In the genomic region with DNA sequence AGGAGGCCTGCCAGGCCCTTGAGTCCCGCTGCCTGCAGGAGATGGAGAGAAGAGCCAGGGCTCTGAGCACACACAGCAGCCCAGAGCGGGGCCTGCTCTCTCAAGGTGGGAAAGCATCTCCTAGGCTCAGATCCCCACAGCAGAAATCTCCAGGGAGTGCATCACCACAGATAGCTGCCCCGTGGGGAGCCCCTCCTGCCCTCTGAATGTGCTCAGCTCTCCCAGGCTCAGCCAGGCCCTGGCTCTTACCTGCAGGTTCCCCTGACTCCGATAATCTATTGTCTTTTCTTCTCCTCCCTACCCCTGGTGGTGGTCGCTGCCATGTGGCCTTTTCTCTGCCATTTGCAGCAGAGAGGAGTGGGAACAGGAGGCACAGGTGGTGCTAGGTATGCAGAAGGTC, we compare ENCODE assay signal across 2 cellular contexts.
TF ChIP-seq lines count a peak whose summit lies in the region.

No MANE protein-coding gene starts in this region.

TF ChIP-seq in SK-N-SH, 30 proteins besides CTCF, POLR2A, EP300 and RAD21 (continued from another document):
- TF ChIP-seq, protein P1, sequence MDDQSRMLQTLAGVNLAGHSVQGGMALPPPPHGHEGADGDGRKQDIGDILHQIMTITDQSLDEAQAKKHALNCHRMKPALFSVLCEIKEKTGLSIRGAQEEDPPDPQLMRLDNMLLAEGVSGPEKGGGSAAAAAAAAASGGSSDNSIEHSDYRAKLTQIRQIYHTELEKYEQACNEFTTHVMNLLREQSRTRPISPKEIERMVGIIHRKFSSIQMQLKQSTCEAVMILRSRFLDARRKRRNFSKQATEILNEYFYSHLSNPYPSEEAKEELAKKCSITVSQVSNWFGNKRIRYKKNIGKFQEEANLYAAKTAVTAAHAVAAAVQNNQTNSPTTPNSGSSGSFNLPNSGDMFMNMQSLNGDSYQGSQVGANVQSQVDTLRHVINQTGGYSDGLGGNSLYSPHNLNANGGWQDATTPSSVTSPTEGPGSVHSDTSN (IDR thresholded peaks at IDR 0.05): no peak
- TF ChIP-seq MEF2A (IDR thresholded peaks at IDR 0.05; ENCODE audit: borderline replicate concordance, low read depth): no peak
- TF ChIP-seq, protein P2, sequence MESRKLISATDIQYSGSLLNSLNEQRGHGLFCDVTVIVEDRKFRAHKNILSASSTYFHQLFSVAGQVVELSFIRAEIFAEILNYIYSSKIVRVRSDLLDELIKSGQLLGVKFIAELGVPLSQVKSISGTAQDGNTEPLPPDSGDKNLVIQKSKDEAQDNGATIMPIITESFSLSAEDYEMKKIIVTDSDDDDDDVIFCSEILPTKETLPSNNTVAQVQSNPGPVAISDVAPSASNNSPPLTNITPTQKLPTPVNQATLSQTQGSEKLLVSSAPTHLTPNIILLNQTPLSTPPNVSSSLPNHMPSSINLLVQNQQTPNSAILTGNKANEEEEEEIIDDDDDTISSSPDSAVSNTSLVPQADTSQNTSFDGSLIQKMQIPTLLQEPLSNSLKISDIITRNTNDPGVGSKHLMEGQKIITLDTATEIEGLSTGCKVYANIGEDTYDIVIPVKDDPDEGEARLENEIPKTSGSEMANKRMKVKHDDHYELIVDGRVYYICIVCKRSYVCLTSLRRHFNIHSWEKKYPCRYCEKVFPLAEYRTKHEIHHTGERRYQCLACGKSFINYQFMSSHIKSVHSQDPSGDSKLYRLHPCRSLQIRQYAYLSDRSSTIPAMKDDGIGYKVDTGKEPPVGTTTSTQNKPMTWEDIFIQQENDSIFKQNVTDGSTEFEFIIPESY (IDR thresholded peaks at IDR 0.05; ENCODE audit: borderline replicate concordance, low read depth): no peak
- TF ChIP-seq NFIC (IDR thresholded peaks at IDR 0.05; ENCODE audit: borderline replicate concordance): no peak
- TF ChIP-seq MXI1 (IDR thresholded peaks at IDR 0.05; ENCODE audit: low read depth, low read length): no peak
- TF ChIP-seq EZH2phosphoT487 (IDR thresholded peaks at IDR 0.05; ENCODE audit: borderline replicate concordance, low read depth): no peak
- no peak for TF ChIP-seq YY1 (IDR thresholded peaks at IDR 0.05; ENCODE audit: low read depth)
- no peak for TF ChIP-seq JUND (IDR thresholded peaks at IDR 0.05)
TF ChIP-seq in SK-N-SH: peak in this region for 0.

TF ChIP-seq in SK-N-SH treated with all-trans-retinoic acid at 6 μM for 48 hours, 23 proteins besides CTCF, POLR2A, EP300 and RAD21 (continued from another document):
- TF ChIP-seq, protein P3, sequence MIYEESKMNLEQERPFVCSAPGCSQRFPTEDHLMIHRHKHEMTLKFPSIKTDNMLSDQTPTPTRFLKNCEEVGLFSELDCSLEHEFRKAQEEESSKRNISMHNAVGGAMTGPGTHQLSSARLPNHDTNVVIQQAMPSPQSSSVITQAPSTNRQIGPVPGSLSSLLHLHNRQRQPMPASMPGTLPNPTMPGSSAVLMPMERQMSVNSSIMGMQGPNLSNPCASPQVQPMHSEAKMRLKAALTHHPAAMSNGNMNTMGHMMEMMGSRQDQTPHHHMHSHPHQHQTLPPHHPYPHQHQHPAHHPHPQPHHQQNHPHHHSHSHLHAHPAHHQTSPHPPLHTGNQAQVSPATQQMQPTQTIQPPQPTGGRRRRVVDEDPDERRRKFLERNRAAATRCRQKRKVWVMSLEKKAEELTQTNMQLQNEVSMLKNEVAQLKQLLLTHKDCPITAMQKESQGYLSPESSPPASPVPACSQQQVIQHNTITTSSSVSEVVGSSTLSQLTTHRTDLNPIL (CRISPR knock-in tag; IDR thresholded peaks at IDR 0.05; ENCODE audit: low read depth): no peak
- TF ChIP-seq ESRRG (CRISPR knock-in tag; IDR thresholded peaks at IDR 0.05) (no peak), ZNF8 (CRISPR knock-in tag; IDR thresholded peaks at IDR 0.05) (no peak), TOX (CRISPR knock-in tag; IDR thresholded peaks at IDR 0.05; ENCODE audit: borderline replicate concordance) (no peak), ARNTL (CRISPR knock-in tag; IDR thresholded peaks at IDR 0.05; ENCODE audit: borderline replicate concordance, low read depth) (no peak), PPARA (CRISPR knock-in tag; IDR thresholded peaks at IDR 0.05; ENCODE audit: borderline replicate concordance) (no peak), GLIS3 (CRISPR knock-in tag; IDR thresholded peaks at IDR 0.05) (no peak), OSR1 (CRISPR knock-in tag; IDR thresholded peaks at IDR 0.05) (no peak), ZFP30 (CRISPR knock-in tag; IDR thresholded peaks at IDR 0.05) (no peak), CSDC2 (CRISPR knock-in tag; IDR thresholded peaks at IDR 0.05) (no peak), ZNF70 (CRISPR knock-in tag; IDR thresholded peaks at IDR 0.05) (no peak), RARB (CRISPR knock-in tag; IDR thresholded peaks at IDR 0.05) (no peak), ZNF565 (CRISPR knock-in tag; conservative IDR thresholded peaks at IDR 0.05; ENCODE audit: low read depth) (no peak)
- TF ChIP-seq, protein P4, sequence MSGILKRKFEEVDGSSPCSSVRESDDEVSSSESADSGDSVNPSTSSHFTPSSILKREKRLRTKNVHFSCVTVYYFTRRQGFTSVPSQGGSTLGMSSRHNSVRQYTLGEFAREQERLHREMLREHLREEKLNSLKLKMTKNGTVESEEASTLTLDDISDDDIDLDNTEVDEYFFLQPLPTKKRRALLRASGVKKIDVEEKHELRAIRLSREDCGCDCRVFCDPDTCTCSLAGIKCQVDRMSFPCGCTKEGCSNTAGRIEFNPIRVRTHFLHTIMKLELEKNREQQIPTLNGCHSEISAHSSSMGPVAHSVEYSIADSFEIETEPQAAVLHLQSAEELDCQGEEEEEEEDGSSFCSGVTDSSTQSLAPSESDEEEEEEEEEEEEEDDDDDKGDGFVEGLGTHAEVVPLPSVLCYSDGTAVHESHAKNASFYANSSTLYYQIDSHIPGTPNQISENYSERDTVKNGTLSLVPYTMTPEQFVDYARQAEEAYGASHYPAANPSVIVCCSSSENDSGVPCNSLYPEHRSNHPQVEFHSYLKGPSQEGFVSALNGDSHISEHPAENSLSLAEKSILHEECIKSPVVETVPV (CRISPR knock-in tag; IDR thresholded peaks at IDR 0.05): no peak
- TF ChIP-seq, protein P5, sequence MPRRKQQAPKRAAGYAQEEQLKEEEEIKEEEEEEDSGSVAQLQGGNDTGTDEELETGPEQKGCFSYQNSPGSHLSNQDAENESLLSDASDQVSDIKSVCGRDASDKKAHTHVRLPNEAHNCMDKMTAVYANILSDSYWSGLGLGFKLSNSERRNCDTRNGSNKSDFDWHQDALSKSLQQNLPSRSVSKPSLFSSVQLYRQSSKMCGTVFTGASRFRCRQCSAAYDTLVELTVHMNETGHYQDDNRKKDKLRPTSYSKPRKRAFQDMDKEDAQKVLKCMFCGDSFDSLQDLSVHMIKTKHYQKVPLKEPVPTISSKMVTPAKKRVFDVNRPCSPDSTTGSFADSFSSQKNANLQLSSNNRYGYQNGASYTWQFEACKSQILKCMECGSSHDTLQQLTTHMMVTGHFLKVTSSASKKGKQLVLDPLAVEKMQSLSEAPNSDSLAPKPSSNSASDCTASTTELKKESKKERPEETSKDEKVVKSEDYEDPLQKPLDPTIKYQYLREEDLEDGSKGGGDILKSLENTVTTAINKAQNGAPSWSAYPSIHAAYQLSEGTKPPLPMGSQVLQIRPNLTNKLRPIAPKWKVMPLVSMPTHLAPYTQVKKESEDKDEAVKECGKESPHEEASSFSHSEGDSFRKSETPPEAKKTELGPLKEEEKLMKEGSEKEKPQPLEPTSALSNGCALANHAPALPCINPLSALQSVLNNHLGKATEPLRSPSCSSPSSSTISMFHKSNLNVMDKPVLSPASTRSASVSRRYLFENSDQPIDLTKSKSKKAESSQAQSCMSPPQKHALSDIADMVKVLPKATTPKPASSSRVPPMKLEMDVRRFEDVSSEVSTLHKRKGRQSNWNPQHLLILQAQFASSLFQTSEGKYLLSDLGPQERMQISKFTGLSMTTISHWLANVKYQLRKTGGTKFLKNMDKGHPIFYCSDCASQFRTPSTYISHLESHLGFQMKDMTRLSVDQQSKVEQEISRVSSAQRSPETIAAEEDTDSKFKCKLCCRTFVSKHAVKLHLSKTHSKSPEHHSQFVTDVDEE (CRISPR knock-in tag; IDR thresholded peaks at IDR 0.05): no peak
- TF ChIP-seq, protein P6, sequence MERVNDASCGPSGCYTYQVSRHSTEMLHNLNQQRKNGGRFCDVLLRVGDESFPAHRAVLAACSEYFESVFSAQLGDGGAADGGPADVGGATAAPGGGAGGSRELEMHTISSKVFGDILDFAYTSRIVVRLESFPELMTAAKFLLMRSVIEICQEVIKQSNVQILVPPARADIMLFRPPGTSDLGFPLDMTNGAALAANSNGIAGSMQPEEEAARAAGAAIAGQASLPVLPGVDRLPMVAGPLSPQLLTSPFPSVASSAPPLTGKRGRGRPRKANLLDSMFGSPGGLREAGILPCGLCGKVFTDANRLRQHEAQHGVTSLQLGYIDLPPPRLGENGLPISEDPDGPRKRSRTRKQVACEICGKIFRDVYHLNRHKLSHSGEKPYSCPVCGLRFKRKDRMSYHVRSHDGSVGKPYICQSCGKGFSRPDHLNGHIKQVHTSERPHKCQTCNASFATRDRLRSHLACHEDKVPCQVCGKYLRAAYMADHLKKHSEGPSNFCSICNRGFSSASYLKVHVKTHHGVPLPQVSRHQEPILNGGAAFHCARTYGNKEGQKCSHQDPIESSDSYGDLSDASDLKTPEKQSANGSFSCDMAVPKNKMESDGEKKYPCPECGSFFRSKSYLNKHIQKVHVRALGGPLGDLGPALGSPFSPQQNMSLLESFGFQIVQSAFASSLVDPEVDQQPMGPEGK (CRISPR knock-in tag; IDR thresholded peaks at IDR 0.05; ENCODE audit: borderline replicate concordance): no peak
- TF ChIP-seq, protein P7, sequence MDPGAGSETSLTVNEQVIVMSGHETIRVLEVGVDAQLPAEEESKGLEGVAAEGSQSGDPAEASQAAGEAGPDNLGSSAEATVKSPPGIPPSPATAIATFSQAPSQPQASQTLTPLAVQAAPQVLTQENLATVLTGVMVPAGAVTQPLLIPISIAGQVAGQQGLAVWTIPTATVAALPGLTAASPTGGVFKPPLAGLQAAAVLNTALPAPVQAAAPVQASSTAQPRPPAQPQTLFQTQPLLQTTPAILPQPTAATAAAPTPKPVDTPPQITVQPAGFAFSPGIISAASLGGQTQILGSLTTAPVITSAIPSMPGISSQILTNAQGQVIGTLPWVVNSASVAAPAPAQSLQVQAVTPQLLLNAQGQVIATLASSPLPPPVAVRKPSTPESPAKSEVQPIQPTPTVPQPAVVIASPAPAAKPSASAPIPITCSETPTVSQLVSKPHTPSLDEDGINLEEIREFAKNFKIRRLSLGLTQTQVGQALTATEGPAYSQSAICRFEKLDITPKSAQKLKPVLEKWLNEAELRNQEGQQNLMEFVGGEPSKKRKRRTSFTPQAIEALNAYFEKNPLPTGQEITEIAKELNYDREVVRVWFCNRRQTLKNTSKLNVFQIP (CRISPR knock-in tag; IDR thresholded peaks at IDR 0.05; ENCODE audit: borderline replicate concordance, low read depth): no peak
